ENCODE assay signal across 8 cellular contexts in the genomic region with DNA sequence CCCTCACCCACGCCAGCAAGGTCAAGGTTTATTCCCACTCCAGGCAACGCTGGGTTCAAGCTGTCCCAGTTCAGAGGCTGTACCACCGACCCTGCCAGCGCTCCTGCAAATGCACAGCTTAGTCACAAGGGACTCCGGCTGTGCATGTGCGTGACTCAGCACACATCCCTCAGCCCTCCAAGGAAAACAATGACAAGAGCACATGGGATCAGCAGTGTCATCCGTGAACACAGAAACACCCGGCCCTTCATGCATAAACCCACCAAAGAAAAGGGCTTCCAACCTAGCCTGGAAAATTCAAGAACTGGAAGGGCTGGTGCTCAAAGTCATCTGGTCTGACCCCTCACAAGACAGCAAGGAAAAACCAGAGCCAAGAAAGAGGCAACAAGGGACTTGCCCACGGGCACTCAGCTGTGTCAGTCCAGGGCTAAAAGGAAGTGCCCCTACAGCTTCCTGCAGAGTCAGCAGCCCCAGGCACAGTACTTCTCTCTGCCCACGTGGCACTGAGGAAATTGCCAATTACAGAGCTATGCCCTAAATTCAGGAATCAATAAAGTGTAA.
DNase-seq lines count a peak whose midpoint lies in the region; ATAC-seq and TF ChIP-seq lines count a peak whose summit lies in the region.

No MANE protein-coding gene starts in this region.

- 16% methylated on average over 4 of the region's 10 CpGs; no CpG with 5 or more reads in 1 of the 2 donors for WGBS in gastroesophageal sphincter (ENCODE audit: low coverage in 1 of 2), 2 donors

- H3K27ac Mint-ChIP-seq in GM23338, result peak overlapping the region; percentile 24; the same call in 1 of the 2 replicates
- no peak overlapping the region for H3K27ac Mint-ChIP-seq in activated CD4-positive, alpha-beta T cell treated with anti-CD3 and anti-CD28 coated beads for 36 hours

- H3K4me1 Mint-ChIP-seq in GM23338, result peaks cover 47% of the 10 kb centered on the region
- H3K4me1 Mint-ChIP-seq in activated CD4-positive, alpha-beta T cell treated with anti-CD3 and anti-CD28 coated beads for 36 hours, result no peaks in the 10 kb centered on the region

- TF ChIP-seq EP300 in gastroesophageal sphincter (IDR thresholded peaks at IDR 0.05), result no peak

- ATAC-seq in GM23338, result no peak
- ATAC-seq in gastroesophageal sphincter, result peak; percentile 64
- peak; percentile 72 to 81 for ATAC-seq in gastrocnemius medialis
- ATAC-seq in activated CD4-positive, alpha-beta T cell treated with anti-CD3 and anti-CD28 coated beads for 36 hours, result no peak

- H3K9me3 Mint-ChIP-seq in GM23338, result no peaks in the 10 kb centered on the region
- H3K9me3 Mint-ChIP-seq in activated CD4-positive, alpha-beta T cell treated with anti-CD3 and anti-CD28 coated beads for 36 hours (ENCODE audit: low read depth), result no peaks in the 10 kb centered on the region

- H4K20me1 ChIP-seq in GM23338 (replicated peaks; ENCODE audit: insufficient read depth), result no peaks in the 10 kb centered on the region

- no peaks in the 10 kb centered on the region for H3K36me3 Mint-ChIP-seq in GM23338 (ENCODE audit: low read depth)
- H3K36me3 Mint-ChIP-seq in activated CD4-positive, alpha-beta T cell treated with anti-CD3 and anti-CD28 coated beads for 36 hours (ENCODE audit: low read depth), result no peaks in the 10 kb centered on the region

- no peaks in the 10 kb centered on the region for H3K79me2 ChIP-seq in GM23338 (replicated peaks; ENCODE audit: insufficient read depth)

- intact Hi-C loops in gastrocnemius medialis (cut with DNase I; ENCODE audit: low total_unique reads), result loop anchor here (2.0 kb wide), 1 partner anchor 33 kb away; no protein-coding TSS in a partner anchor
- intact Hi-C loops in activated CD4-positive, alpha-beta T cell treated with anti-CD3 and anti-CD28 coated beads for 36 hours (cut with DNase I, micrococcal nuclease), result no loop called here

- H3K4me3 Mint-ChIP-seq in GM23338, result no peak overlapping the region
- H3K4me3 Mint-ChIP-seq in activated CD4-positive, alpha-beta T cell treated with anti-CD3 and anti-CD28 coated beads for 36 hours, result no peak overlapping the region

- in situ Hi-C loops in gastrocnemius medialis (cut with MboI; ENCODE audit: low sequenced_read_pairs in 4 of 4), result no loop called here

- no peak overlapping the region for H3K4me2 ChIP-seq in GM23338

- POLR2A ChIA-PET in RWPE1 (lab: Yijun Ruan, JAX; ENCODE audit: low non-redundant PET), result no interaction called here
- POLR2A ChIA-PET in activated CD4-positive, alpha-beta T cell treated with anti-CD3 and anti-CD28 coated beads for 36 hours (lab: Charles Lee), result no interaction called here

- H3K4me1 ChIP-seq in GM23338 (ENCODE audit: insufficient read depth) (peaks cover 28% of the 10 kb centered on the region), gastroesophageal sphincter (peaks cover 15 to 87% (median 22%) of the 10 kb centered on the region in 3 donors), gastrocnemius medialis (peaks cover 54 to 78% of the 10 kb centered on the region in 2 donors)

- no peaks in the 10 kb centered on the region for H3F3A ChIP-seq in GM23338 (replicated peaks; ENCODE audit: low read depth)

- no peak for TF ChIP-seq POLR2A in gastroesophageal sphincter (IDR thresholded peaks at IDR 0.05)
- peak; percentile 31 to 37 for TF ChIP-seq POLR2A in gastrocnemius medialis (IDR thresholded peaks at IDR 0.05)

- H2AFZ ChIP-seq in GM23338, result no peak overlapping the region

- H3K36me3 ChIP-seq in GM23338 (ENCODE audit: insufficient read depth) (no peaks in the 10 kb centered on the region), gastroesophageal sphincter (no peaks in the 10 kb centered on the region), gastrocnemius medialis (no peaks in the 10 kb centered on the region)

- H3K4me3 ChIP-seq in GM23338, result no peak overlapping the region
- H3K4me3 ChIP-seq in gastroesophageal sphincter, result no peak overlapping the region
- peak overlapping the region in 1 of 4 donors; percentile 7 for H3K4me3 ChIP-seq in gastrocnemius medialis

- DNase-seq in GM23338 (ENCODE audit: low spot score) (no peak), RWPE1 (ENCODE audit: low spot score) (peak; percentile 74), gastrocnemius medialis (peak; percentile 86 to 92), AML-193 (lab: John Stamatoyannopoulos, UW) (no peak), NCI-H82 treated with DMSO at 0.1 percent for 48 hours (lab: John Stamatoyannopoulos, UW; ENCODE audit: unreplicated experiment) (no peak)
- DNase-seq in activated CD4-positive, alpha-beta T cell treated with anti-CD3 and anti-CD28 coated beads for 36 hours, result no peak
- no peak for DNase-seq in NK-92 treated with Interleukin-12 subunit alpha and Interleukin-12 subunit beta, amount 100 ng/mL, for 24 hours (lab: John Stamatoyannopoulos, UW)

- CTCF ChIA-PET in RWPE1 (lab: Yijun Ruan, JAX), result interaction anchor here (1.4 kb wide), 1 partner anchor 181 kb away, joined by 3 read pairs; no protein-coding TSS in a partner anchor
- CTCF ChIA-PET in activated CD4-positive, alpha-beta T cell treated with anti-CD3 and anti-CD28 coated beads for 36 hours (lab: Charles Lee), result no interaction called here

- H3K9me3 ChIP-seq in gastroesophageal sphincter (no peaks in the 10 kb centered on the region), gastrocnemius medialis (no peaks in the 10 kb centered on the region)

- H3K27me3 Mint-ChIP-seq in GM23338 (ENCODE audit: insufficient read depth, low read depth, poor library complexity), result peaks cover 8% of the 10 kb centered on the region
- no peaks in the 10 kb centered on the region for H3K27me3 Mint-ChIP-seq in activated CD4-positive, alpha-beta T cell treated with anti-CD3 and anti-CD28 coated beads for 36 hours

- TF ChIP-seq CTCF in GM23338 (conservative IDR thresholded peaks at IDR 0.05; ENCODE audit: low read depth in 2 of 2), result no peak
- TF ChIP-seq CTCF in RWPE1 (conservative IDR thresholded peaks at IDR 0.05; ENCODE audit: low read depth), result no peak
- no peak for TF ChIP-seq CTCF in gastroesophageal sphincter (IDR thresholded peaks at IDR 0.05)
- TF ChIP-seq CTCF in gastrocnemius medialis (IDR thresholded peaks at IDR 0.05 in 4 of 5, conservative IDR thresholded peaks at IDR 0.05 in 1 of 5), result no peak

- H3K27ac ChIP-seq in GM23338 (ENCODE audit: low read depth) (no peak overlapping the region), RWPE1 (peak overlapping the region; percentile 70), gastroesophageal sphincter (peak overlapping the region; percentile 35 to 80 (median 77)), gastrocnemius medialis (peak overlapping the region; percentile 60 to 92 (median 88))

- H3K9me2 ChIP-seq in GM23338 (ENCODE audit: insufficient read depth), result 0 out of 2 replicates have a peak, but pooled peaks cover 1% of the 10 kb centered on the region

- H3K27me3 ChIP-seq in GM23338 (ENCODE audit: insufficient read depth) (no peaks in the 10 kb centered on the region), gastroesophageal sphincter (no peaks in the 10 kb centered on the region), gastrocnemius medialis (no peaks in the 10 kb centered on the region)

TF ChIP-seq in GM23338, 12 proteins besides CTCF, POLR2A, EP300 and RAD21 (continues in another document):
- no peak for TF ChIP-seq JUNB (IDR thresholded peaks at IDR 0.05; ENCODE audit: unreplicated experiment)
- no peak for TF ChIP-seq CREB1 (CRISPR knock-in tag; IDR thresholded peaks at IDR 0.05; ENCODE audit: low read depth)
- TF ChIP-seq, protein P1, sequence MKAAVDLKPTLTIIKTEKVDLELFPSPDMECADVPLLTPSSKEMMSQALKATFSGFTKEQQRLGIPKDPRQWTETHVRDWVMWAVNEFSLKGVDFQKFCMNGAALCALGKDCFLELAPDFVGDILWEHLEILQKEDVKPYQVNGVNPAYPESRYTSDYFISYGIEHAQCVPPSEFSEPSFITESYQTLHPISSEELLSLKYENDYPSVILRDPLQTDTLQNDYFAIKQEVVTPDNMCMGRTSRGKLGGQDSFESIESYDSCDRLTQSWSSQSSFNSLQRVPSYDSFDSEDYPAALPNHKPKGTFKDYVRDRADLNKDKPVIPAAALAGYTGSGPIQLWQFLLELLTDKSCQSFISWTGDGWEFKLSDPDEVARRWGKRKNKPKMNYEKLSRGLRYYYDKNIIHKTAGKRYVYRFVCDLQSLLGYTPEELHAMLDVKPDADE (IDR thresholded peaks at IDR 0.05), result no peak
- TF ChIP-seq ZNF114 (CRISPR knock-in tag; IDR thresholded peaks at IDR 0.05), result no peak
- no peak for TF ChIP-seq NANOG (IDR thresholded peaks at IDR 0.05; ENCODE audit: borderline replicate concordance)
- TF ChIP-seq ZNF331 (CRISPR knock-in tag; IDR thresholded peaks at IDR 0.05; ENCODE audit: low read depth), result no peak

Comparison
In these comparisons a context has a peak if more than half of its experiments do, and no peak if none do; other contexts are left out.
1. ATAC-seq: peak in gastroesophageal sphincter (single experiment) and gastrocnemius medialis (2 of 2); none in GM23338 (single experiment) and activated CD4-positive, alpha-beta T cell treated with anti-CD3 and anti-CD28 coated beads for 36 hours (single experiment).
2. DNase-seq: peak in RWPE1 (single experiment) and gastrocnemius medialis (2 of 2); none in GM23338 (single experiment), activated CD4-positive, alpha-beta T cell treated with anti-CD3 and anti-CD28 coated beads for 36 hours (single experiment), AML-193 (0 of 2), NCI-H82 treated with DMSO at 0.1 percent for 48 hours (single experiment) and NK-92 treated with Interleukin-12 subunit alpha and Interleukin-12 subunit beta, amount 100 ng/mL, for 24 hours (single experiment).
3. POLR2A ChIP-seq: peak in gastrocnemius medialis (2 of 2); none in gastroesophageal sphincter (0 of 2).